ENCODE assay signal across 13 cellular contexts in the genomic region with DNA sequence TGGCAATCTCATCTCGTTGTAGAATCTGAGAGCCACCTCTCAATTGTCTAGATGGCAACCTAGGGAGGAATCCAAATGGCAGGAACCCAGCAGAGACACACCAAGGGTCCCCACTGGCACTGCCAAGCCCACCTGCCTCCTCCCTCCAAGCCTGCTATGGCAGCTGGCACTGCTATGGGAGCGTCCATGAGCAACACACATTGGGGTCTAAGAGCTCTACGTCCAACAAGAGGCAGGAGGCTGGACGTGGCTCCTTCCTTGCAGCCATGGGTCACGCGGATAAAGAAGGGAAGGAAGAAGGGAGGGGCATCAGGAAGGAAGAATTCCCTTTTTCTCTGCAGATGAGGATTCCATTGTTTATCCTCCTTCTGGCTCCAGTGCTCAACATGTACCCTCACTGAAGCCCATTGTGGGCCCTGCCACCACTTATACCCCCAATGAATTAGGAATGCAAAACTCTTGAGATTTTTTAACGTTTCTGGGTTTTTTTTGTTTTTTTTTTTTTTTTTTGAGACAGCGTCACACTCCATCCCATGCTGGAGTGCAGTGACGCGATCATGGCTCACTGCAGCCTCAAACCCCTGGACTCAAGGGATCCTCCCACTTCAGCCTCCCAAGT. TPM values are rescaled to one million over a fixed set of nuclear protein-coding genes. Genes with fewer than 3 reads are reported as not detected.
DNase-seq lines count a peak whose midpoint lies in the region; ATAC-seq, FAIRE-seq and TF ChIP-seq lines count a peak whose summit lies in the region.
"Had no signal": no experiment of that assay in that cellular context is flagged by ENCODE, and none has a peak within 500 bp of the region (broad histone marks: within the 10 kb centered on the region; RNA-seq: fewer than 3 reads in every experiment).

No MANE protein-coding gene starts in this region.

- no peak overlapping the region for H3K27ac ChIP-seq in H9 (ENCODE audit: insufficient read length, low read depth, low read length)
- peak overlapping the region; percentile 70 to 87 (median 72) for H3K27ac ChIP-seq in body of pancreas
- H3K27ac ChIP-seq in keratinocyte (ENCODE audit: control insufficient read depth, insufficient read depth, low read length): peak overlapping the region; percentile 74

- no peak overlapping the region for H3K4ac ChIP-seq in H9 (ENCODE audit: low read depth, low read length)

- H3K18ac ChIP-seq in H9 (ENCODE audit: insufficient read length, low read depth, low read length): no peak overlapping the region

- H4K91ac ChIP-seq in H9 (ENCODE audit: insufficient read length, low read depth, low read length): no peak overlapping the region

- H4K5ac ChIP-seq in H9 (ENCODE audit: insufficient read length, low read depth, low read length): no peak overlapping the region

- H3K36me3 Mint-ChIP-seq in H9 (ENCODE audit: insufficient read depth in 1 of 3, low read depth in 3 of 3): peaks cover 0 to 2% (median 0%) of the 10 kb centered on the region in 3 experiments; a peak in 2 of 7 replicates
- no peaks in the 10 kb centered on the region for H3K36me3 Mint-ChIP-seq in stimulated activated effector memory CD8-positive, alpha-beta T cell treated with anti-CD3 and anti-CD28 coated beads, Interleukin-12 subunit alpha, Interleukin-12 subunit beta, amount 100 ng/mL, for 72 hours
- H3K36me3 Mint-ChIP-seq: naive thymus-derived CD4-positive, alpha-beta T cell had no signal

- no peak overlapping the region for H2BK15ac ChIP-seq in H9 (ENCODE audit: low read depth, low read length)

- H3K79me2 ChIP-seq in H9 (ENCODE audit: insufficient read depth, low read length) (no peaks in the 10 kb centered on the region), keratinocyte (ENCODE audit: control insufficient read depth, insufficient read depth, low read length) (no peaks in the 10 kb centered on the region)

- no peak for FAIRE-seq in keratinocyte (lab: Jason Lieb, UNC)
- FAIRE-seq: frontal cortex, islet of Langerhans had no signal

- no peaks in the 10 kb centered on the region for H3K23me2 ChIP-seq in H9 (ENCODE audit: insufficient read length, low read depth, low read length, poor library complexity, severe bottlenecking)

- no peak overlapping the region for H4K8ac ChIP-seq in H9 (replicated peaks; ENCODE audit: insufficient read length, low read depth, low read length)

- H4K20me1 ChIP-seq in H9 (ENCODE audit: control insufficient read depth, insufficient read depth, insufficient read length) (no peaks in the 10 kb centered on the region), keratinocyte (ENCODE audit: control insufficient read depth, extremely low read depth, insufficient read depth, low read length) (no peaks in the 10 kb centered on the region)

- H2BK20ac ChIP-seq in H9 (ENCODE audit: low read depth, low read length, poor library complexity, severe bottlenecking): no peak overlapping the region

- H3K4me3 ChIP-seq in body of pancreas (no peak overlapping the region), keratinocyte (ENCODE audit: control insufficient read depth in 2 of 3, extremely low read depth in 1 of 3, insufficient read depth in 2 of 3, low read depth in 1 of 3, low read length in 3 of 3) (peak overlapping the region in 1 of 3 experiments; percentile 14)

- WGBS in H9 (ENCODE audit: extremely low coverage, insufficient read length, low lambda C conversion rate): no CpG with 5 or more reads among the region's 10 CpGs
- WGBS in body of pancreas, 2 donors: 91 to 94% methylated on average over 10 of the region's 10 CpGs

- H3T11ph ChIP-seq in H9 (ENCODE audit: low read length): no peak overlapping the region

- no peaks in the 10 kb centered on the region for H3K36me3 ChIP-seq in body of pancreas (replicated peaks in 1 of 2; ENCODE audit: insufficient read depth in 1 of 2, low read depth in 2 of 2)
- no peaks in the 10 kb centered on the region for H3K36me3 ChIP-seq in keratinocyte (ENCODE audit: control insufficient read depth in 2 of 2, extremely low read depth in 1 of 2, insufficient read depth in 2 of 2, low read length in 2 of 2)

- H3K4me3 Mint-ChIP-seq in H9: no peak overlapping the region
- no peak overlapping the region for H3K4me3 Mint-ChIP-seq in stimulated activated effector memory CD8-positive, alpha-beta T cell treated with anti-CD3 and anti-CD28 coated beads, Interleukin-12 subunit alpha, Interleukin-12 subunit beta, amount 100 ng/mL, for 72 hours
- H3K4me3 Mint-ChIP-seq: activated CD4-positive, alpha-beta memory T cell treated with anti-CD3 and anti-CD28 coated beads, Interleukin-2, amount 10 ng/mL, durations not matched to agents 7 days and 5 days; activated naive CD4-positive, alpha-beta T cell treated with anti-CD3 and anti-CD28 coated beads for 36 hours; naive thymus-derived CD4-positive, alpha-beta T cell had no signal

- ATAC-seq in body of pancreas (no peak), HG02763 (IDR thresholded peaks at IDR 0.05; ENCODE audit: unreplicated experiment) (no peak), GM18511 (IDR thresholded peaks at IDR 0.05; ENCODE audit: unreplicated experiment) (no peak), GM21367 (IDR thresholded peaks at IDR 0.05; ENCODE audit: unreplicated experiment) (no peak)
- no peak for ATAC-seq in stimulated activated effector memory CD8-positive, alpha-beta T cell treated with anti-CD3 and anti-CD28 coated beads, Interleukin-12 subunit alpha, Interleukin-12 subunit beta, amount 100 ng/mL, for 72 hours
- ATAC-seq: naive thymus-derived CD4-positive, alpha-beta T cell had no signal

- H3K4me2 ChIP-seq in H9 (ENCODE audit: insufficient read depth, insufficient read length, low read length) (no peak overlapping the region), keratinocyte (ENCODE audit: control insufficient read depth, extremely low read depth, insufficient read depth, low read depth, low read length) (peak overlapping the region; percentile 27)

- TF ChIP-seq CTCF in H9 (conservative IDR thresholded peaks at IDR 0.05) (no peak), body of pancreas (IDR thresholded peaks at IDR 0.05) (no peak), keratinocyte (optimal IDR thresholded peaks at IDR 0.05 in 1 of 3, IDR thresholded peaks at IDR 0.05 in 1 of 3, conservative IDR thresholded peaks at IDR 0.05 in 1 of 3; ENCODE audit: extremely low read depth in 1 of 3, insufficient read depth in 2 of 3, low read length in 3 of 3) (no peak)

- peak overlapping the region in 2 of 3 experiments; percentile 37 to 40; a peak in 2 of 7 replicates for H3K27ac Mint-ChIP-seq in H9
- peak overlapping the region; percentile 21 for H3K27ac Mint-ChIP-seq in stimulated activated effector memory CD8-positive, alpha-beta T cell treated with anti-CD3 and anti-CD28 coated beads, Interleukin-12 subunit alpha, Interleukin-12 subunit beta, amount 100 ng/mL, for 72 hours
- H3K27ac Mint-ChIP-seq: activated CD4-positive, alpha-beta memory T cell treated with anti-CD3 and anti-CD28 coated beads, Interleukin-2, amount 10 ng/mL, durations not matched to agents 7 days and 5 days; activated naive CD4-positive, alpha-beta T cell treated with anti-CD3 and anti-CD28 coated beads for 36 hours; naive thymus-derived CD4-positive, alpha-beta T cell had no signal

- H2BK5ac ChIP-seq in H9 (ENCODE audit: insufficient read length, low read length): no peak overlapping the region

- H3K14ac ChIP-seq in H9 (ENCODE audit: insufficient read depth, low read length): no peak overlapping the region

- no peaks in the 10 kb centered on the region for H3K27me3 Mint-ChIP-seq in H9 (ENCODE audit: low read depth)

- TF ChIP-seq POLR2A in body of pancreas (IDR thresholded peaks at IDR 0.05): no peak

- DNase-seq in H9 (no peak), body of pancreas (no peak), keratinocyte (ENCODE audit: low read depth, low spot score) (no peak), H4 (ENCODE audit: low spot score) (no peak)
- DNase-seq in stimulated activated effector memory CD8-positive, alpha-beta T cell treated with anti-CD3 and anti-CD28 coated beads, Interleukin-12 subunit alpha, Interleukin-12 subunit beta, amount 100 ng/mL, for 72 hours (ENCODE audit: low spot score in 2 of 2): no peak
- DNase-seq: activated CD4-positive, alpha-beta memory T cell treated with anti-CD3 and anti-CD28 coated beads, Interleukin-2, amount 10 ng/mL, durations not matched to agents 7 days and 5 days had no signal

- H2BK120ac ChIP-seq in H9 (ENCODE audit: low read depth, low read length, poor library complexity, severe bottlenecking): no peak overlapping the region

- no peak overlapping the region for H2AK5ac ChIP-seq in H9 (ENCODE audit: insufficient read length, low read length)

- H3K9ac ChIP-seq in H9 (ENCODE audit: extremely low read depth, insufficient read length, low read length) (no peak overlapping the region), keratinocyte (ENCODE audit: control insufficient read depth, extremely low read depth, insufficient read depth, low read length) (peak overlapping the region; percentile 55)

- H3K79me1 ChIP-seq in H9 (ENCODE audit: insufficient read depth, low read depth, low read length, poor library complexity, severe bottlenecking): no peaks in the 10 kb centered on the region

- peaks cover 12 to 15% of the 10 kb centered on the region in 2 experiments for H3K4me1 Mint-ChIP-seq in H9
- H3K4me1 Mint-ChIP-seq in stimulated activated effector memory CD8-positive, alpha-beta T cell treated with anti-CD3 and anti-CD28 coated beads, Interleukin-12 subunit alpha, Interleukin-12 subunit beta, amount 100 ng/mL, for 72 hours: peaks cover 11% of the 10 kb centered on the region

- no peak overlapping the region for H3K23ac ChIP-seq in H9 (ENCODE audit: insufficient read length, low read depth, low read length)

- H3K9me3 ChIP-seq in H9 (ENCODE audit: control insufficient read depth, low read depth, low read length) (no peaks in the 10 kb centered on the region), body of pancreas (no peaks in the 10 kb centered on the region), keratinocyte (ENCODE audit: control insufficient read depth, low read depth, low read length) (no peaks in the 10 kb centered on the region)

- H3K4me1 ChIP-seq in H9 (ENCODE audit: insufficient read depth, low read length) (no peaks in the 10 kb centered on the region), body of pancreas (peaks cover 27% of the 10 kb centered on the region), keratinocyte (ENCODE audit: control insufficient read depth, extremely low read depth, insufficient read depth, low read length) (peaks cover 26% of the 10 kb centered on the region)

- H3K56ac ChIP-seq in H9 (ENCODE audit: insufficient read length, low read depth, low read length): no peak overlapping the region

- H3K27me3 ChIP-seq in H9 (ENCODE audit: insufficient read depth, low read length) (no peaks in the 10 kb centered on the region), body of pancreas (no peaks in the 10 kb centered on the region), keratinocyte (ENCODE audit: control insufficient read depth, extremely low read depth, insufficient read depth, low read length) (no peaks in the 10 kb centered on the region)

- H2AFZ ChIP-seq in H9 (ENCODE audit: low read length) (no peak overlapping the region), keratinocyte (ENCODE audit: control insufficient read depth, low read length) (no peak overlapping the region)

- intact Hi-C loops in body of pancreas (cut with DNase I): no loop called here

- dilution Hi-C loops in keratinocyte (cut with MboI; ENCODE audit: extremely low pct_ligation_motif_present, low sequenced_read_pairs): no loop called here

- no peaks in the 10 kb centered on the region for H3K9me1 ChIP-seq in keratinocyte (ENCODE audit: control insufficient read depth, extremely low read depth, insufficient read depth, low read length)

- H2BK12ac ChIP-seq in H9 (ENCODE audit: insufficient read length, low read depth, low read length): no peak overlapping the region

- no peaks in the 10 kb centered on the region for H3K9me3 Mint-ChIP-seq in H9
- no peaks in the 10 kb centered on the region for H3K9me3 Mint-ChIP-seq in stimulated activated effector memory CD8-positive, alpha-beta T cell treated with anti-CD3 and anti-CD28 coated beads, Interleukin-12 subunit alpha, Interleukin-12 subunit beta, amount 100 ng/mL, for 72 hours
- H3K9me3 Mint-ChIP-seq: activated CD4-positive, alpha-beta memory T cell treated with anti-CD3 and anti-CD28 coated beads, Interleukin-2, amount 10 ng/mL, durations not matched to agents 7 days and 5 days; activated naive CD4-positive, alpha-beta T cell treated with anti-CD3 and anti-CD28 coated beads for 36 hours had no signal

RNA-seq across cellular contexts. Expression of a gene that starts 17.3 kb away (rescaled TPM):
- total RNA-seq in H9 (2021) (11.5 and 12.1 TPM in 2 replicates), body of pancreas (10 to 100 TPM; 16.8 to 24.6 TPM)
- polyA plus RNA-seq in keratinocyte: 5.8 to 8.6 TPM (median 6.1 TPM) in 3 replicates
- 3.9 TPM for polyA plus RNA-seq in keratinocyte (2011; ENCODE audit: low read depth)
- 4.9 and 5.8 TPM in 2 replicates for polyA plus RNA-seq in keratinocyte (2011; cell fraction: cytosol; rRNA removed)
- polyA plus RNA-seq in keratinocyte (2011; cell fraction: nucleus; rRNA removed): 14.6 and 16.9 TPM in 2 replicates
- polyA plus RNA-seq in keratinocyte (2012; ENCODE audit: low replicate concordance): 7.2 and 7.8 TPM in 2 replicates
- polyA minus RNA-seq in keratinocyte: 21.6 to 31.0 TPM (median 23.0 TPM) in 3 replicates
- 16.3 TPM for polyA minus RNA-seq in keratinocyte (2011; cell fraction: cytosol; rRNA and poly(A)+ RNA removed)
- 30.1 and 38.6 TPM in 2 replicates for polyA minus RNA-seq in keratinocyte (2011; cell fraction: nucleus; rRNA and poly(A)+ RNA removed)
- 3.6 and 4.1 TPM in 2 replicates for total RNA-seq in H4 (2014; rRNA removed; shearing (Covaris generic))
- polyA plus RNA-seq: naive thymus-derived CD4-positive, alpha-beta T cell had no signal

RNA-seq across cellular contexts. Expression of a gene that starts 51.4 kb away (rescaled TPM):
- total RNA-seq in H9 (2021) (276 and 279 TPM in 2 replicates), body of pancreas (1 to 10 TPM; 1.6 to 5.9 TPM)
- 0.04 to 0.45 TPM (median 0.17 TPM) in 3 replicates for polyA plus RNA-seq in keratinocyte
- 0.11 TPM for polyA plus RNA-seq in keratinocyte (2011; ENCODE audit: low read depth)
- 0.07 and 0.08 TPM in 2 replicates for polyA plus RNA-seq in keratinocyte (2011; cell fraction: cytosol; rRNA removed)
- polyA plus RNA-seq in keratinocyte (2011; cell fraction: nucleus; rRNA removed): 1.0 and 1.5 TPM in 2 replicates
- 0.09 and 0.49 TPM in 2 replicates for polyA plus RNA-seq in keratinocyte (2012; ENCODE audit: low replicate concordance)
- polyA minus RNA-seq in keratinocyte: 0.07 to 2.3 TPM (median 1.7 TPM) in 3 replicates
- polyA minus RNA-seq in keratinocyte (2011; cell fraction: cytosol; rRNA and poly(A)+ RNA removed): not detected
- 0.63 and 0.85 TPM in 2 replicates for polyA minus RNA-seq in keratinocyte (2011; cell fraction: nucleus; rRNA and poly(A)+ RNA removed)
- total RNA-seq in H4 (2014; rRNA removed; shearing (Covaris generic)): not detected in 2 replicates
- total RNA-seq: activated CD4-positive, alpha-beta memory T cell treated with anti-CD3 and anti-CD28 coated beads, Interleukin-2, amount 10 ng/mL, durations not matched to agents 7 days and 5 days; activated naive CD4-positive, alpha-beta T cell treated with anti-CD3 and anti-CD28 coated beads for 36 hours had no signal
- polyA plus RNA-seq: naive thymus-derived CD4-positive, alpha-beta T cell had no signal

Comparison
In these comparisons a context has a peak if more than half of its experiments do, and no peak if none do; other contexts are left out.
1. RNA of a gene that starts 51.4 kb away (total RNA-seq): 276 to 279 TPM in H9; 1.6 to 5.9 TPM in body of pancreas and not detected in H4; every median in the first group is over 10 times any median in the second.